In the genomic region with DNA sequence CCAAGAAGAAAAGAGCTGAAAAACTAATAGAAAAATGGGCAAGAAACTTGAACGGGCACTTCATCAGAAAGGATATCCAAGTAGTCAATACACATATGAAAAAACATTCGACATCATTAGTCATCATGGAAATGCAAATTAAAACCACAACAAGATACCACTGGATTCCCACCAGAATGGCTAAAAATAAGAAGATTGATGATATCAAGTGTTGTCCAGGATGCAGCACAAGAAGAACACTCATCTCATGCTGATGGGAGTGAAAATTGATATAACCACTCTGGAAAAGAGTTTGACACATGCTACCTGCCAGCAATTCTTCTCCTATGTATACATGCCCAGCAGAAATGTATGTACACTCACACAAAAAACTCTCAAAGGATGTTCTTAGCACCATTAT, we compare ENCODE assay signal across 18 cellular contexts. TPM values are rescaled to one million over a fixed set of nuclear protein-coding genes. Genes with fewer than 3 reads are reported as not detected.
DNase-seq lines count a peak whose midpoint lies in the region; ATAC-seq, FAIRE-seq and TF ChIP-seq lines count a peak whose summit lies in the region.
"Had no signal": no experiment of that assay in that cellular context is flagged by ENCODE, and none has a peak within 500 bp of the region (broad histone marks: within the 10 kb centered on the region; RNA-seq: fewer than 3 reads in every experiment).

No MANE protein-coding gene starts in this region.

- intact Hi-C loops in dorsolateral prefrontal cortex (cut with DNase I): no loop called here

- H3K36me3 ChIP-seq in bronchial epithelial cell (ENCODE audit: control insufficient read depth, insufficient read depth, low read length): no peaks in the 10 kb centered on the region
- H3K36me3 ChIP-seq: HAP-1 had no signal

- DNase-seq in GM12891 (ENCODE audit: insufficient read length, low spot score) (no peak), RPMI7951 (ENCODE audit: low read depth) (peak; percentile 48), bronchial epithelial cell (ENCODE audit: low read depth) (peak; percentile 2), dorsolateral prefrontal cortex (no peak), KBM-7 (no peak), NCI-H1694 treated with DMSO at 0.1 percent for 48 hours (lab: John Stamatoyannopoulos, UW) (no peak)
- DNase-seq: ACHN; CD4-positive, CD25-positive, alpha-beta regulatory T cell; DMS53 had no signal

- in situ Hi-C loops in KBM-7 (cut with MboI; ENCODE audit: low pct_unique_long_range_greater_than_20kb, low sequenced_read_pairs): no loop called here

- FAIRE-seq in GM12891 (lab: Jason Lieb, UNC): peak; percentile 33
- no peak for FAIRE-seq in bronchial epithelial cell (lab: Jason Lieb, UNC)
- FAIRE-seq: GM12878, GM19239, H1, HepG2, HTR-8/SVneo had no signal

- H3K27me3 ChIP-seq in bronchial epithelial cell (ENCODE audit: control insufficient read depth, insufficient read depth, low read length) (no peaks in the 10 kb centered on the region), dorsolateral prefrontal cortex (no peaks in the 10 kb centered on the region)
- H3K27me3 ChIP-seq: BLaER1 treated with 17β-estradiol and CSF1 and Interleukin-3, amounts not matched to agents 10 nM and 100 nM had no signal

- H3K27ac ChIP-seq in dorsolateral prefrontal cortex: no peak overlapping the region
- H3K27ac ChIP-seq: BLaER1 treated with 17β-estradiol and CSF1 and Interleukin-3, amounts not matched to agents 10 nM and 100 nM had no signal

- no peak for ATAC-seq in GM19324 (IDR thresholded peaks at IDR 0.05; ENCODE audit: low FRiP score, unreplicated experiment)
- ATAC-seq: GM12878, HepG2 had no signal

- H3K4me3 ChIP-seq in bronchial epithelial cell (ENCODE audit: low read depth, low read length) (no peak overlapping the region), dorsolateral prefrontal cortex (no peak overlapping the region)
- H3K4me3 ChIP-seq: BLaER1 treated with 17β-estradiol and CSF1 and Interleukin-3, amounts not matched to agents 10 nM and 100 nM; GM12878; HAP-1 had no signal

- TF ChIP-seq CTCF in bronchial epithelial cell (IDR thresholded peaks at IDR 0.05; ENCODE audit: insufficient read depth, low read length, severe bottlenecking) (no peak), dorsolateral prefrontal cortex (IDR thresholded peaks at IDR 0.05 in 54 of 56, conservative IDR thresholded peaks at IDR 0.05 in 2 of 56; ENCODE audit: low read depth in 1 of 56, partially characterized antibody in 56 of 56) (no peak)

- no peak for TF ChIP-seq POLR2A in GM12891 (IDR thresholded peaks at IDR 0.05; ENCODE audit: low read depth, low read length)

TF ChIP-seq in GM12891, 5 proteins besides CTCF, POLR2A, EP300 and RAD21:
- TF ChIP-seq PAX5 (IDR thresholded peaks at IDR 0.05; ENCODE audit: insufficient read depth, low read length, severe bottlenecking) (no peak), POLR2AphosphoS5 (IDR thresholded peaks at IDR 0.05; ENCODE audit: low read depth, low read length) (no peak), TAF1 (IDR thresholded peaks at IDR 0.05; ENCODE audit: low read depth, low read length) (no peak), SPI1 (IDR thresholded peaks at IDR 0.05; ENCODE audit: low read depth, low read length) (no peak), POU2F2 (IDR thresholded peaks at IDR 0.05; ENCODE audit: low read depth, low read length) (no peak)

RNA-seq across cellular contexts. Expression of gene SCUBE2, which starts 26.9 kb away (rescaled TPM):
- polyA plus RNA-seq in GM12891 (2012; ENCODE audit: low read depth, missing spikeins): 0.18 TPM
- 0.36 and 0.88 TPM in 2 replicates for total RNA-seq in RPMI7951 (2014; rRNA removed; shearing (Covaris generic))
- not detected in 2 replicates for total RNA-seq in bronchial epithelial cell
- 10 to 100 TPM in 4 of 120 experiments, 1 to 10 TPM in 116; 2.1 to 11.6 (median 4.9) TPM for total RNA-seq in dorsolateral prefrontal cortex
- total RNA-seq: CD4-positive, CD25-positive, alpha-beta regulatory T cell; G401; HepG2 had no signal
- polyA plus RNA-seq: CD4-positive, CD25-positive, alpha-beta regulatory T cell had no signal

Comparison
In these comparisons a context has a peak if more than half of its experiments do, and no peak if none do; other contexts are left out.
1. DNase-seq: peak in RPMI7951 (single experiment) and bronchial epithelial cell (single experiment); none in GM12891 (single experiment), dorsolateral prefrontal cortex (0 of 10), KBM-7 (single experiment) and NCI-H1694 treated with DMSO at 0.1 percent for 48 hours (single experiment).